Comparison of ENCODE assay signal across 1 cellular context in genomic region chr21:18298228-18298627, GRCh38.
TF ChIP-seq lines count a peak whose summit lies in the region.

No MANE protein-coding gene starts in this region.

TF ChIP-seq in K562, 482 proteins besides CTCF, POLR2A, EP300 and RAD21:
- no peak for TF ChIP-seq IRF2 (CRISPR knock-in tag; IDR thresholded peaks at IDR 0.05)
- no peak for TF ChIP-seq TRIM24 (IDR thresholded peaks at IDR 0.05)
- TF ChIP-seq L3MBTL2 (IDR thresholded peaks at IDR 0.05): no peak
- TF ChIP-seq ELF2 (CRISPR knock-in tag; IDR thresholded peaks at IDR 0.05): no peak
- TF ChIP-seq TFE3 (CRISPR knock-in tag; IDR thresholded peaks at IDR 0.05): 0 out of 2 replicates have a peak, but pooled peaks have one; percentile 6
- no peak for TF ChIP-seq CXXC5 (CRISPR knock-in tag; IDR thresholded peaks at IDR 0.05)
